9 cellular contexts compared by ENCODE assay signal in genomic region chr18:8707946-8708345, GRCh38. TPM values are rescaled to one million over a fixed set of nuclear protein-coding genes. Genes with fewer than 3 reads are reported as not detected.
DNase-seq lines count a peak whose midpoint lies in the region; ATAC-seq and TF ChIP-seq lines count a peak whose summit lies in the region.
"Had no signal": no experiment of that assay in that cellular context is flagged by ENCODE, and none has a peak within 500 bp of the region (broad histone marks: within the 10 kb centered on the region; RNA-seq: fewer than 3 reads in every experiment).

No MANE protein-coding gene starts in this region.

- POLR2A ChIA-PET in WTC11 (lab: Charles Lee), result interaction anchor here (0.5 to 1.7 kb wide), 3 partner anchors 10 to 86 kb away, joined by 3 to 5 read pairs (median 4); no protein-coding TSS in a partner anchor

- no peak for ATAC-seq in WTC11
- ATAC-seq: activated CD4-positive, CD25-positive, alpha-beta regulatory T cell treated with anti-CD3 and anti-CD28 coated beads, Interleukin-2, amount 50 U/mL, for 24 hours had no signal

- H3K27me3 ChIP-seq in H7 (ENCODE audit: control insufficient read depth, insufficient read depth, low read length) (peaks cover 26% of the 10 kb centered on the region), stomach smooth muscle (ENCODE audit: control insufficient read depth in 1 of 2, insufficient read depth in 2 of 2, low read length in 2 of 2) (no peaks in the 10 kb centered on the region)

- H3K4me3 ChIP-seq in H7 (ENCODE audit: insufficient read depth, low read depth, low read length) (peak overlapping the region; percentile 60; the same call in 1 of the 2 replicates), stomach smooth muscle (ENCODE audit: low read length in 2 of 2) (peak overlapping the region; percentile 70 to 86)

- no peak for TF ChIP-seq CTCF in WTC11 (IDR thresholded peaks at IDR 0.05)

- no peak for DNase-seq in H7
- DNase-seq in WTC11 (ENCODE audit: low spot score), result no peak
- DNase-seq in immature natural killer cell, result no peak
- no peak for DNase-seq in NCI-H1417 treated with DMSO at 0.1 percent for 48 hours (lab: John Stamatoyannopoulos, UW)
- no peak for DNase-seq in activated T-cell treated with anti-CD3 and anti-CD28 coated beads, Interleukin-2, amount 50 U/mL, for 24 hours
- DNase-seq in NCI-H2029 (lab: John Stamatoyannopoulos, UW), result no peak

- peak overlapping the region; percentile 90 for H3K27ac ChIP-seq in stomach smooth muscle (ENCODE audit: low read length)

- no peak overlapping the region for H3K27ac Mint-ChIP-seq in WTC11
- no peak overlapping the region for H3K27ac Mint-ChIP-seq in immature natural killer cell
- no peak overlapping the region for H3K27ac Mint-ChIP-seq in activated T-cell treated with anti-CD3 and anti-CD28 coated beads, Interleukin-2, amount 50 U/mL, for 24 hours
- H3K27ac Mint-ChIP-seq: activated naive CD4-positive, alpha-beta T cell treated with anti-CD3 and anti-CD28 coated beads, Interleukin-2, amount 50 U/mL, for 24 hours had no signal

- no peaks in the 10 kb centered on the region for H3K9me3 ChIP-seq in stomach smooth muscle (ENCODE audit: control insufficient read depth in 2 of 2, low read length in 2 of 2)

- H3K9ac ChIP-seq in stomach smooth muscle (ENCODE audit: low read length in 2 of 2), result peak overlapping the region; percentile 84 to 93

- H3K4me1 ChIP-seq in stomach smooth muscle (ENCODE audit: control insufficient read depth, insufficient read depth, low read length), result peaks cover 43% of the 10 kb centered on the region

- no peaks in the 10 kb centered on the region for H3K36me3 ChIP-seq in H7 (replicated peaks; ENCODE audit: control insufficient read depth, insufficient read depth, low read length)
- no peaks in the 10 kb centered on the region for H3K36me3 ChIP-seq in stomach smooth muscle (ENCODE audit: control insufficient read depth in 2 of 2, insufficient read depth in 2 of 2, low read length in 2 of 2)

- H3K36me3 Mint-ChIP-seq in WTC11 (peaks cover 11% of the 10 kb centered on the region), immature natural killer cell (peaks cover 0 to 6% (median 0%) of the 10 kb centered on the region in 3 donors)
- peaks cover 2% of the 10 kb centered on the region for H3K36me3 Mint-ChIP-seq in activated T-cell treated with anti-CD3 and anti-CD28 coated beads, Interleukin-2, amount 50 U/mL, for 24 hours (ENCODE audit: low read depth)

- H3K9me3 Mint-ChIP-seq in WTC11 (0 out of 2 replicates have a peak, but pooled peaks cover 3% of the 10 kb centered on the region), immature natural killer cell (peaks cover 0 to 5% (median 0%) of the 10 kb centered on the region in 6 donors)
- no peaks in the 10 kb centered on the region for H3K9me3 Mint-ChIP-seq in activated T-cell treated with anti-CD3 and anti-CD28 coated beads, Interleukin-2, amount 50 U/mL, for 24 hours
- H3K9me3 Mint-ChIP-seq: activated naive CD4-positive, alpha-beta T cell treated with anti-CD3 and anti-CD28 coated beads, Interleukin-2, amount 50 U/mL, for 24 hours had no signal

- H3K4me1 Mint-ChIP-seq in WTC11 (peaks cover 54% of the 10 kb centered on the region), immature natural killer cell (peaks cover 15 to 23% of the 10 kb centered on the region in 2 donors)
- H3K4me1 Mint-ChIP-seq in activated T-cell treated with anti-CD3 and anti-CD28 coated beads, Interleukin-2, amount 50 U/mL, for 24 hours (ENCODE audit: low read depth), result peaks cover 19% of the 10 kb centered on the region

- H3K4me3 Mint-ChIP-seq in WTC11 (peak overlapping the region; percentile 99), immature natural killer cell (peak overlapping the region; percentile 14 to 90 (median 83))
- H3K4me3 Mint-ChIP-seq in activated T-cell treated with anti-CD3 and anti-CD28 coated beads, Interleukin-2, amount 50 U/mL, for 24 hours, result no peak overlapping the region

- H3K27me3 Mint-ChIP-seq in WTC11 (ENCODE audit: low read depth), result peaks cover 18% of the 10 kb centered on the region
- H3K27me3 Mint-ChIP-seq in immature natural killer cell (ENCODE audit: low read depth in 3 of 3), result peaks cover 21 to 30% (median 22%) of the 10 kb centered on the region in 3 donors
- H3K27me3 Mint-ChIP-seq in activated T-cell treated with anti-CD3 and anti-CD28 coated beads, Interleukin-2, amount 50 U/mL, for 24 hours, result peaks cover 52% of the 10 kb centered on the region

- CTCF ChIA-PET in WTC11 (lab: Charles Lee), result interaction anchor here (1.2 to 5.1 kb wide), 7 partner anchors 9 to 279 kb away, joined by 5 to 28 read pairs (median 12); partner anchors contain the start of gene RAB12

TF ChIP-seq in WTC11, 78 proteins besides CTCF, POLR2A, EP300 and RAD21:
- TF ChIP-seq, protein P1, sequence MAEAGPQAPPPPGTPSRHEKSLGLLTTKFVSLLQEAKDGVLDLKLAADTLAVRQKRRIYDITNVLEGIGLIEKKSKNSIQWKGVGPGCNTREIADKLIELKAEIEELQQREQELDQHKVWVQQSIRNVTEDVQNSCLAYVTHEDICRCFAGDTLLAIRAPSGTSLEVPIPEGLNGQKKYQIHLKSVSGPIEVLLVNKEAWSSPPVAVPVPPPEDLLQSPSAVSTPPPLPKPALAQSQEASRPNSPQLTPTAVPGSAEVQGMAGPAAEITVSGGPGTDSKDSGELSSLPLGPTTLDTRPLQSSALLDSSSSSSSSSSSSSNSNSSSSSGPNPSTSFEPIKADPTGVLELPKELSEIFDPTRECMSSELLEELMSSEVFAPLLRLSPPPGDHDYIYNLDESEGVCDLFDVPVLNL (CRISPR knock-in tag; IDR thresholded peaks at IDR 0.05; ENCODE audit: borderline replicate concordance, low read depth), result no peak
- TF ChIP-seq FOXP1 (CRISPR knock-in tag; IDR thresholded peaks at IDR 0.05; ENCODE audit: borderline replicate concordance) (no peak), TP53 (CRISPR knock-in tag; IDR thresholded peaks at IDR 0.05) (no peak), NR3C1 (CRISPR knock-in tag; conservative IDR thresholded peaks at IDR 0.05; ENCODE audit: low read depth) (no peak), CDX4 (CRISPR knock-in tag; IDR thresholded peaks at IDR 0.05; ENCODE audit: borderline replicate concordance) (no peak), ZNF396 (CRISPR knock-in tag; IDR thresholded peaks at IDR 0.05; ENCODE audit: borderline replicate concordance) (no peak), ZNF416 (CRISPR knock-in tag; IDR thresholded peaks at IDR 0.05) (no peak), GRHL2 (CRISPR knock-in tag; IDR thresholded peaks at IDR 0.05; ENCODE audit: insufficient replicate concordance, severe bottlenecking) (no peak)
- TF ChIP-seq, protein P2, sequence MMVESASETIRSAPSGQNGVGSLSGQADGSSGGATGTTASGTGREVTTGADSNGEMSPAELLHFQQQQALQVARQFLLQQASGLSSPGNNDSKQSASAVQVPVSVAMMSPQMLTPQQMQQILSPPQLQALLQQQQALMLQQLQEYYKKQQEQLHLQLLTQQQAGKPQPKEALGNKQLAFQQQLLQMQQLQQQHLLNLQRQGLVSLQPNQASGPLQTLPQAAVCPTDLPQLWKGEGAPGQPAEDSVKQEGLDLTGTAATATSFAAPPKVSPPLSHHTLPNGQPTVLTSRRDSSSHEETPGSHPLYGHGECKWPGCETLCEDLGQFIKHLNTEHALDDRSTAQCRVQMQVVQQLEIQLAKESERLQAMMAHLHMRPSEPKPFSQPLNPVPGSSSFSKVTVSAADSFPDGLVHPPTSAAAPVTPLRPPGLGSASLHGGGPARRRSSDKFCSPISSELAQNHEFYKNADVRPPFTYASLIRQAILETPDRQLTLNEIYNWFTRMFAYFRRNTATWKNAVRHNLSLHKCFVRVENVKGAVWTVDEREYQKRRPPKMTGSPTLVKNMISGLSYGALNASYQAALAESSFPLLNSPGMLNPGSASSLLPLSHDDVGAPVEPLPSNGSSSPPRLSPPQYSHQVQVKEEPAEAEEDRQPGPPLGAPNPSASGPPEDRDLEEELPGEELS (CRISPR knock-in tag; IDR thresholded peaks at IDR 0.05), result no peak
- TF ChIP-seq, protein P3, sequence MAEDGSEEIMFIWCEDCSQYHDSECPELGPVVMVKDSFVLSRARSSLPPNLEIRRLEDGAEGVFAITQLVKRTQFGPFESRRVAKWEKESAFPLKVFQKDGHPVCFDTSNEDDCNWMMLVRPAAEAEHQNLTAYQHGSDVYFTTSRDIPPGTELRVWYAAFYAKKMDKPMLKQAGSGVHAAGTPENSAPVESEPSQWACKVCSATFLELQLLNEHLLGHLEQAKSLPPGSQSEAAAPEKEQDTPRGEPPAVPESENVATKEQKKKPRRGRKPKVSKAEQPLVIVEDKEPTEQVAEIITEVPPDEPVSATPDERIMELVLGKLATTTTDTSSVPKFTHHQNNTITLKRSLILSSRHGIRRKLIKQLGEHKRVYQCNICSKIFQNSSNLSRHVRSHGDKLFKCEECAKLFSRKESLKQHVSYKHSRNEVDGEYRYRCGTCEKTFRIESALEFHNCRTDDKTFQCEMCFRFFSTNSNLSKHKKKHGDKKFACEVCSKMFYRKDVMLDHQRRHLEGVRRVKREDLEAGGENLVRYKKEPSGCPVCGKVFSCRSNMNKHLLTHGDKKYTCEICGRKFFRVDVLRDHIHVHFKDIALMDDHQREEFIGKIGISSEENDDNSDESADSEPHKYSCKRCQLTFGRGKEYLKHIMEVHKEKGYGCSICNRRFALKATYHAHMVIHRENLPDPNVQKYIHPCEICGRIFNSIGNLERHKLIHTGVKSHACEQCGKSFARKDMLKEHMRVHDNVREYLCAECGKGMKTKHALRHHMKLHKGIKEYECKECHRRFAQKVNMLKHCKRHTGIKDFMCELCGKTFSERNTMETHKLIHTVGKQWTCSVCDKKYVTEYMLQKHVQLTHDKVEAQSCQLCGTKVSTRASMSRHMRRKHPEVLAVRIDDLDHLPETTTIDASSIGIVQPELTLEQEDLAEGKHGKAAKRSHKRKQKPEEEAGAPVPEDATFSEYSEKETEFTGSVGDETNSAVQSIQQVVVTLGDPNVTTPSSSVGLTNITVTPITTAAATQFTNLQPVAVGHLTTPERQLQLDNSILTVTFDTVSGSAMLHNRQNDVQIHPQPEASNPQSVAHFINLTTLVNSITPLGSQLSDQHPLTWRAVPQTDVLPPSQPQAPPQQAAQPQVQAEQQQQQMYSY (CRISPR knock-in tag; IDR thresholded peaks at IDR 0.05), result no peak
TF ChIP-seq in WTC11: peak in this region for 0.

RNA-seq across cellular contexts. Expression of gene MTCL1, which starts 2.6 kb away (rescaled TPM):
- 16.0 and 24.6 TPM in 2 replicates for total RNA-seq in H7 (2014; rRNA removed; shearing (Covaris generic))
- total RNA-seq in WTC11 (2021), result 50.0 to 64.3 TPM (median 52.9 TPM) in 3 replicates
- not detected for polyA plus RNA-seq in immature natural killer cell
